Comparison of ENCODE assay signal across 30 cellular contexts in the genomic region with DNA sequence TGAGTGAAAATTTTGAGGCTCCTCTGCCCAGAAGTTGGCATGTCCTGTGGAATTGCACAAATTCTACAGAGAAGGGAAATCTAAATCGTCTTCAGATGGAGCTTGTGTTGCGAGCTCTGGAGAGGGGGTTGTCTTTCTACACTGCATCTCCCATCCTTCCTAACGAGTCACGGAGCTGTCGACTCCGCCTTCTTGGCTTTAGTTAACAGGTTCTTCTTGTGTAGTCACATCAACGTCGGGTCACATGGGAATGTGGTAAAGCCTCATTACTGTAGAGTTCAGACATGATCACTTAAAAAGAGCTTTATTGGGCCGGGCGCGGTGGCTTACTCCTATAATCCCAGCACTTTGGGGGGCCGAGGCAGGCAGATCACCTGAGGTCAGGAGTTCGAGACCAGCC. TPM values are rescaled to one million over a fixed set of nuclear protein-coding genes. Genes with fewer than 3 reads are reported as not detected.
DNase-seq lines count a peak whose midpoint lies in the region; ATAC-seq and TF ChIP-seq lines count a peak whose summit lies in the region.
"Had no signal": no experiment of that assay in that cellular context is flagged by ENCODE, and none has a peak within 500 bp of the region (broad histone marks: within the 10 kb centered on the region; RNA-seq: fewer than 3 reads in every experiment).

No MANE protein-coding gene starts in this region.

- H3K36me3 ChIP-seq in HCT116 (ENCODE audit: control insufficient read depth in 1 of 2, insufficient read depth in 2 of 2, low read length in 2 of 2), result peaks cover 31 to 47% of the 10 kb centered on the region in 2 experiments
- H3K36me3 ChIP-seq in esophagus muscularis mucosa, result peaks cover 53 to 99% (median 95%) of the 10 kb centered on the region in 4 donors
- H3K36me3 ChIP-seq in rectal smooth muscle tissue (ENCODE audit: control insufficient read depth, insufficient read depth, low read length), result peaks cover 69% of the 10 kb centered on the region
- no peaks in the 10 kb centered on the region for H3K36me3 ChIP-seq in testis (ENCODE audit: low read depth, missing control alignments)
- no peaks in the 10 kb centered on the region for H3K36me3 ChIP-seq in Karpas-422 (ENCODE audit: insufficient read depth, low read length)

- H2AFZ ChIP-seq in HCT116 (ENCODE audit: low read depth, low read length, poor library complexity, severe bottlenecking) (no peak overlapping the region), Karpas-422 (ENCODE audit: low read length) (no peak overlapping the region)

- H3K4me3 ChIP-seq in AG10803 (ENCODE audit: low read length), result no peak overlapping the region
- H3K4me3 ChIP-seq in HCT116 (replicated peaks in 1 of 2; ENCODE audit: low read depth in 1 of 2, low read length in 2 of 2), result no peak overlapping the region
- no peak overlapping the region for H3K4me3 ChIP-seq in esophagus muscularis mucosa
- no peak overlapping the region for H3K4me3 ChIP-seq in rectal smooth muscle tissue (ENCODE audit: low read length)
- H3K4me3 ChIP-seq in testis, result no peak overlapping the region
- H3K4me3 ChIP-seq in Karpas-422 (ENCODE audit: low read length), result no peak overlapping the region
- H3K4me3 ChIP-seq: adrenal gland, HAP-1, lower lobe of right lung, mucosa of descending colon, Peyer's patch had no signal

- no peaks in the 10 kb centered on the region for H3K4me1 ChIP-seq in HCT116 (ENCODE audit: control insufficient read depth in 1 of 2, insufficient read depth in 2 of 2, low read length in 2 of 2)
- peaks cover 0 to 22% (median 19%) of the 10 kb centered on the region in 4 donors for H3K4me1 ChIP-seq in esophagus muscularis mucosa
- H3K4me1 ChIP-seq in rectal smooth muscle tissue (ENCODE audit: control insufficient read depth, insufficient read depth, low read length), result peaks cover 7% of the 10 kb centered on the region
- H3K4me1 ChIP-seq in testis, result peaks cover 3% of the 10 kb centered on the region
- no peaks in the 10 kb centered on the region for H3K4me1 ChIP-seq in Karpas-422 (ENCODE audit: low read length)
- H3K4me1 ChIP-seq: HAP-1, lower lobe of right lung, Peyer's patch had no signal

- H3K4me2 ChIP-seq in HCT116 (ENCODE audit: low read length) (no peak overlapping the region), Karpas-422 (ENCODE audit: low read depth, low read length, poor library complexity, severe bottlenecking) (no peak overlapping the region)

- peak; percentile 86 for DNase-seq in AG10803 (ENCODE audit: low read depth)
- no peak for DNase-seq in HCT116 (ENCODE audit: low read depth, low spot score)
- DNase-seq in esophagus muscularis mucosa (ENCODE audit: extremely low spot score), result no peak
- no peak for DNase-seq in testis
- DNase-seq in Karpas-422, result no peak
- no peak for DNase-seq in kidney tubule cell (ENCODE audit: low spot score)
- DNase-seq in NCI-H774 (lab: John Stamatoyannopoulos, UW), result no peak
- DNase-seq: activated CD4-positive, CD25-positive, alpha-beta regulatory T cell; activated CD8-positive, alpha-beta memory T cell treated with anti-CD3 and anti-CD28 coated beads, Interleukin-2, amount 10 ng/mL, durations not matched to agents 7 days and 5 days; activated naive CD4-positive, alpha-beta T cell; activated T-cell treated with anti-CD3 and anti-CD28 coated beads, Interleukin-2, amount 50 U/mL, for 48 hours; adrenal gland; CD4-positive, alpha-beta memory T cell; DMS 273 treated with DMSO at 0.1 percent for 48 hours; lower lobe of right lung; mucosa of descending colon; NCI-H1105; NCI-H187 treated with DMSO at 0.1 percent for 48 hours; NCI-H2227 treated with DMSO at 0.1 percent for 48 hours; NCI-H69; nephron progenitor cell; Peyer's patch; right cardiac atrium; stimulated activated CD4-positive, alpha-beta T cell treated with anti-CD3 and anti-CD28 coated beads, Interleukin-4, amount 100 ng/mL, for 4 hours; T1000 had no signal

- H3K27ac ChIP-seq in HCT116 (ENCODE audit: low read depth, low read length) (no peak overlapping the region), esophagus muscularis mucosa (replicated peaks in 1 of 4) (peak overlapping the region; percentile 18 to 53 (median 38)), rectal smooth muscle tissue (ENCODE audit: low read depth, low read length) (peak overlapping the region; percentile 49), testis (no peak overlapping the region), Karpas-422 (ENCODE audit: low read length) (no peak overlapping the region)
- H3K27ac ChIP-seq: adrenal gland, lower lobe of right lung, Peyer's patch had no signal

- TF ChIP-seq CTCF in AG10803 (conservative IDR thresholded peaks at IDR 0.05; ENCODE audit: low read length) (no peak), HCT116 (IDR thresholded peaks at IDR 0.05 in 2 of 3, conservative IDR thresholded peaks at IDR 0.05 in 1 of 3; ENCODE audit: borderline replicate concordance in 1 of 3, insufficient read depth in 1 of 3, low read depth in 2 of 3, low read length in 2 of 3) (no peak), esophagus muscularis mucosa (IDR thresholded peaks at IDR 0.05) (no peak), testis (IDR thresholded peaks at IDR 0.05) (no peak)

- RAD21 ChIA-PET in HCT116 (lab: Charles Lee; ENCODE audit: low non-redundant PET in 1 of 2, low total read pairs in 2 of 2, uncharacterized antibody in 2 of 2, unreplicated experiment in 2 of 2), result no interaction called here

- H3K9me3 ChIP-seq in HCT116 (ENCODE audit: control insufficient read depth in 1 of 2, insufficient read depth in 1 of 2, low read depth in 1 of 2, low read length in 2 of 2) (no peaks in the 10 kb centered on the region), esophagus muscularis mucosa (no peaks in the 10 kb centered on the region), testis (no peaks in the 10 kb centered on the region), Karpas-422 (ENCODE audit: low read length) (no peaks in the 10 kb centered on the region)
- H3K9me3 ChIP-seq: adrenal gland, HAP-1, lower lobe of right lung, mucosa of descending colon, Peyer's patch had no signal

- WGBS in esophagus muscularis mucosa, result 83% methylated on average over 13 of the region's 13 CpGs
- WGBS in testis, 2 donors, result 79 to 92% methylated on average over 13 of the region's 13 CpGs

- intact Hi-C loops in HCT116 (cut with micrococcal nuclease), result no loop called here
- intact Hi-C loops in esophagus muscularis mucosa (cut with DNase I), result no loop called here
- intact Hi-C loops in testis (cut with DNase I; ENCODE audit: low total_unique reads), result no loop called here

- no peaks in the 10 kb centered on the region for H4K20me1 ChIP-seq in HCT116 (ENCODE audit: insufficient read depth)
- no peaks in the 10 kb centered on the region for H4K20me1 ChIP-seq in Karpas-422 (ENCODE audit: insufficient read depth, low read depth, low read length)

- H3K9ac ChIP-seq in HCT116 (ENCODE audit: low read length) (no peak overlapping the region), rectal smooth muscle tissue (ENCODE audit: low read length) (no peak overlapping the region), Karpas-422 (ENCODE audit: low read length) (no peak overlapping the region)

- TF ChIP-seq POLR2A in HCT116 (IDR thresholded peaks at IDR 0.05; ENCODE audit: borderline replicate concordance, extremely low read depth, insufficient read depth, insufficient read length) (no peak), esophagus muscularis mucosa (IDR thresholded peaks at IDR 0.05; ENCODE audit: low read depth) (no peak), testis (IDR thresholded peaks at IDR 0.05) (no peak)

- no peaks in the 10 kb centered on the region for H3K79me2 ChIP-seq in HCT116 (ENCODE audit: insufficient read depth, low read length)
- no peaks in the 10 kb centered on the region for H3K79me2 ChIP-seq in Karpas-422 (ENCODE audit: low read length)

- POLR2A ChIA-PET in HCT116 (lab: Charles Lee), result no interaction called here

- no peak for TF ChIP-seq RAD21 in HCT116 (IDR thresholded peaks at IDR 0.05; ENCODE audit: low read depth)

- TF ChIP-seq EP300 in esophagus muscularis mucosa (IDR thresholded peaks at IDR 0.05), result no peak

- CTCF ChIA-PET in HCT116 (lab: Charles Lee), result no interaction called here

- H3K27me3 ChIP-seq in HCT116 (ENCODE audit: insufficient read depth, low read length) (no peaks in the 10 kb centered on the region), esophagus muscularis mucosa (no peaks in the 10 kb centered on the region), rectal smooth muscle tissue (ENCODE audit: control insufficient read depth, insufficient read depth, low read length) (no peaks in the 10 kb centered on the region), testis (no peaks in the 10 kb centered on the region), Karpas-422 (ENCODE audit: low read length) (no peaks in the 10 kb centered on the region)
- H3K27me3 ChIP-seq: adrenal gland, Peyer's patch had no signal

- BruUV-seq in HCT116 (replicated peaks; lab: Mats Ljungman, UMichigan), result TSS peak; percentile 10

- no peaks in the 10 kb centered on the region for H3K9me2 ChIP-seq in HCT116 (ENCODE audit: insufficient read depth)
- no peaks in the 10 kb centered on the region for H3K9me2 ChIP-seq in Karpas-422 (replicated peaks; ENCODE audit: insufficient read depth, low read length)

- ATAC-seq in HCT116, result no peak
- ATAC-seq: activated CD8-positive, alpha-beta memory T cell treated with anti-CD3 and anti-CD28 coated beads, Interleukin-2, amount 10 ng/mL, durations not matched to agents 7 days and 5 days; lower lobe of right lung; mucosa of descending colon; stimulated activated memory B cell treated with anti-CD40 and anti-IgM and Interleukin-4, amounts not matched to agents 10 μg/mL and 1 μg/mL and 100 μg/mL, for 72 hours had no signal

TF ChIP-seq in HCT116, 20 proteins besides CTCF, POLR2A, EP300 and RAD21 (continues in another document):
- no peak for TF ChIP-seq SP1 (IDR thresholded peaks at IDR 0.05; ENCODE audit: low read depth)
- TF ChIP-seq POLR2AphosphoS5 (IDR thresholded peaks at IDR 0.05; ENCODE audit: low read depth, low read length), result no peak
- TF ChIP-seq ZNF274 (IDR thresholded peaks at IDR 0.05; ENCODE audit: low read depth, low read length), result no peak
- TF ChIP-seq TCF7L2 (IDR thresholded peaks at IDR 0.05; ENCODE audit: borderline replicate concordance, extremely low read depth, insufficient read depth, insufficient read length), result no peak
- no peak for TF ChIP-seq ZFX (IDR thresholded peaks at IDR 0.05)
- no peak for TF ChIP-seq EZH2phosphoT487 (IDR thresholded peaks at IDR 0.05; ENCODE audit: borderline replicate concordance)
- TF ChIP-seq SIN3A (IDR thresholded peaks at IDR 0.05; ENCODE audit: low read depth), result no peak
- TF ChIP-seq, protein P1, sequence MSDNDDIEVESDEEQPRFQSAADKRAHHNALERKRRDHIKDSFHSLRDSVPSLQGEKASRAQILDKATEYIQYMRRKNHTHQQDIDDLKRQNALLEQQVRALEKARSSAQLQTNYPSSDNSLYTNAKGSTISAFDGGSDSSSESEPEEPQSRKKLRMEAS (IDR thresholded peaks at IDR 0.05), result no peak

RNA-seq across cellular contexts. Expression of a gene that starts 60.0 kb away (rescaled TPM):
- total RNA-seq in HCT116 (2021; ENCODE audit: unreplicated experiment), result not detected
- not detected in 2 replicates for polyA plus RNA-seq in HCT116 (2012)
- 1 to 10 TPM in 2 of 4 donors, under 1 TPM in 1, not detected in 1; 0.80 to 2.9 (median 2.2) TPM for total RNA-seq in esophagus muscularis mucosa
- total RNA-seq in testis, result 1 to 10 TPM; 1.2 to 3.8 TPM
- polyA plus RNA-seq in testis (ENCODE audit: insufficient read depth, low read depth, low replicate concordance), result 8.2 TPM
- total RNA-seq in Karpas-422 (2014; rRNA removed; shearing (Covaris generic); ENCODE audit: low replicate concordance), result not detected in 2 replicates
- total RNA-seq: activated CD8-positive, alpha-beta memory T cell treated with anti-CD3 and anti-CD28 coated beads, Interleukin-2, amount 10 ng/mL, durations not matched to agents 7 days and 5 days; CD4-positive, alpha-beta memory T cell; M059J; osteocyte had no signal
- polyA plus RNA-seq: CD4-positive, alpha-beta memory T cell had no signal

Comparison
In these comparisons a context has a peak if more than half of its experiments do, and no peak if none do; other contexts are left out.
1. H3K27ac ChIP-seq: peak in esophagus muscularis mucosa (4 of 4) and rectal smooth muscle tissue (single experiment); none in HCT116 (single experiment), testis (0 of 2) and Karpas-422 (single experiment).